In genomic region chr1:32817159-32817814, GRCh38 we compare ENCODE assay signal across 8 cellular contexts. TPM values are rescaled to one million over a fixed set of nuclear protein-coding genes. Genes with fewer than 3 reads are reported as not detected.
DNase-seq lines count a peak whose midpoint lies in the region; TF ChIP-seq lines count a peak whose summit lies in the region.

S100PBP (plus strand) TSS chr1:32817653; CDS start chr1:32826100, 8,447 bp downstream.
YARS1 (minus strand) TSS chr1:32817358; CDS start chr1:32817244, 114 bp downstream.

- peak within 1 kb of the TSS; percentile 88 for H3K4me2 ChIP-seq in MM.1S (ENCODE audit: low read depth, low read length)
- peak within 1 kb of the TSS; percentile 98 for H3K4me2 ChIP-seq in neural cell (ENCODE audit: low read length)

- TF ChIP-seq EP300 in neural cell (conservative IDR thresholded peaks at IDR 0.05; ENCODE audit: poor library complexity, severe bottlenecking) (peak; percentile 72), stomach (IDR thresholded peaks at IDR 0.05) (peak; percentile 62)

- no peaks in the 10 kb centered on the region for H3K27me3 ChIP-seq in HAP-1 (ENCODE audit: low read depth)
- no peaks in the 10 kb centered on the region for H3K27me3 ChIP-seq in MM.1S (replicated peaks; ENCODE audit: insufficient read depth, low read length)
- no peaks in the 10 kb centered on the region for H3K27me3 ChIP-seq in neural cell (ENCODE audit: insufficient read depth, low read depth, low read length)
- no peaks in the 10 kb centered on the region for H3K27me3 ChIP-seq in stomach

- H3K79me2 ChIP-seq in MM.1S (ENCODE audit: low read length): peaks cover 93% of the 10 kb centered on the region
- H3K79me2 ChIP-seq in neural cell (replicated peaks; ENCODE audit: insufficient read depth, low read length): peaks cover 48% of the 10 kb centered on the region

- H4K20me1 ChIP-seq in MM.1S (ENCODE audit: insufficient read depth, low read length) (peaks cover 13% of the 10 kb centered on the region), neural cell (ENCODE audit: insufficient read depth) (no peaks in the 10 kb centered on the region)

- H3K27ac ChIP-seq in MM.1S (ENCODE audit: low read length) (peak within 1 kb of the TSS; percentile 97), neural cell (ENCODE audit: low read length) (peak within 1 kb of the TSS; percentile 94), stomach (peak within 1 kb of the TSS; percentile 91 to 98 (median 97))

- TF ChIP-seq CTCF in MM.1S (IDR thresholded peaks at IDR 0.05; ENCODE audit: low read length) (no peak), neural cell (IDR thresholded peaks at IDR 0.05; ENCODE audit: poor library complexity, severe bottlenecking) (no peak), stomach (IDR thresholded peaks at IDR 0.05) (peak in 1 of 7 experiments; percentile 35)

- TF ChIP-seq POLR2A in stomach (IDR thresholded peaks at IDR 0.05): peak in 1 of 4 donors; percentile 30

- no peaks in the 10 kb centered on the region for H3K9me3 ChIP-seq in ES-I3 (ENCODE audit: control insufficient read depth, insufficient read depth, low read length)
- no peaks in the 10 kb centered on the region for H3K9me3 ChIP-seq in HAP-1
- H3K9me3 ChIP-seq in MM.1S (replicated peaks; ENCODE audit: insufficient read depth, low read length): no peaks in the 10 kb centered on the region
- H3K9me3 ChIP-seq in neural cell (ENCODE audit: low read length): no peaks in the 10 kb centered on the region
- no peaks in the 10 kb centered on the region for H3K9me3 ChIP-seq in stomach

- TF ChIP-seq RAD21 in neural cell (conservative IDR thresholded peaks at IDR 0.05): peak; percentile 47

- no peaks in the 10 kb centered on the region for H3K9me2 ChIP-seq in MM.1S (replicated peaks; ENCODE audit: insufficient read depth, low read length)
- no peaks in the 10 kb centered on the region for H3K9me2 ChIP-seq in neural cell (ENCODE audit: insufficient read depth, low read length)

- intact Hi-C loops in stomach (cut with DNase I; ENCODE audit: low total_unique reads): no loop called here

- H3K4me3 ChIP-seq in HAP-1 (peak within 1 kb of the TSS; percentile 93), MM.1S (ENCODE audit: low read length) (peak within 1 kb of the TSS; percentile 95), neural cell (ENCODE audit: low read length) (peak within 1 kb of the TSS; percentile 99), stomach (peak within 1 kb of the TSS; percentile 65 to 90 (median 82))

- H3F3A ChIP-seq in MM.1S (ENCODE audit: insufficient read depth, low read length) (peaks cover 20% of the 10 kb centered on the region), neural cell (ENCODE audit: insufficient read depth, low read length, poor library complexity, severe bottlenecking) (peaks cover 6% of the 10 kb centered on the region)

- H2AFZ ChIP-seq in MM.1S (ENCODE audit: low read length) (peak within 1 kb of the TSS; percentile 68), neural cell (ENCODE audit: low read depth, low read length) (peak within 1 kb of the TSS; percentile 93)

- WGBS in stomach, 5 donors: 0 to 1% (median 0%) methylated on average over 29 to 55 of the region's 55 CpGs

- H3K36me3 ChIP-seq in ES-I3 (ENCODE audit: insufficient read depth, low read length) (peaks cover 4% of the 10 kb centered on the region; the same call in 1 of the 2 replicates), HAP-1 (replicated peaks) (peaks cover 32% of the 10 kb centered on the region), MM.1S (replicated peaks; ENCODE audit: insufficient read depth, low read length) (0 out of 2 replicates have a peak, but pooled peaks cover 5% of the 10 kb centered on the region), neural cell (ENCODE audit: insufficient read depth, low read length) (no peaks in the 10 kb centered on the region), stomach (no peaks in the 10 kb centered on the region)

- peaks cover 4% of the 10 kb centered on the region for H3K4me1 ChIP-seq in ES-I3 (ENCODE audit: insufficient read depth, low read length)
- H3K4me1 ChIP-seq in HAP-1: peaks cover 16% of the 10 kb centered on the region
- peaks cover 30% of the 10 kb centered on the region for H3K4me1 ChIP-seq in MM.1S (ENCODE audit: low read length)
- peaks cover 32 to 72% (median 57%) of the 10 kb centered on the region in 4 donors for H3K4me1 ChIP-seq in stomach

- H3K9ac ChIP-seq in ES-I3 (ENCODE audit: low read depth, low read length) (peak within 1 kb of the TSS; percentile 95), MM.1S (ENCODE audit: low read length) (peak within 1 kb of the TSS; percentile 95), neural cell (ENCODE audit: low read length) (peak within 1 kb of the TSS; percentile 95)

- DNase-seq in HAP-1 (ENCODE audit: low spot score in 2 of 2) (peak; percentile 95 to 100), MM.1S (peak; percentile 98), SIG-M5 (lab: John Stamatoyannopoulos, UW) (peak; percentile 88), activated gamma-delta T cell (lab: John Stamatoyannopoulos, UW) (peak; percentile 98), fibroblast of the conjunctiva (ENCODE audit: low read depth) (peak; percentile 97), stomach (peak; percentile 100)

- in situ Hi-C loops in HAP-1 (cut with MboI; ENCODE audit: low sequenced_read_pairs): no loop called here

TF ChIP-seq in neural cell, 6 proteins besides CTCF, POLR2A, EP300 and RAD21:
- peak; percentile 99 for TF ChIP-seq MXI1 (conservative IDR thresholded peaks at IDR 0.05; ENCODE audit: poor library complexity, severe bottlenecking)
- no peak for TF ChIP-seq REST (IDR thresholded peaks at IDR 0.05; ENCODE audit: borderline replicate concordance)
- TF ChIP-seq POLR2AphosphoS5 (IDR thresholded peaks at IDR 0.05): peak; percentile 75
- no peak for TF ChIP-seq EZH2 (IDR thresholded peaks at IDR 0.05; ENCODE audit: borderline replicate concordance, insufficient read depth, low read length, poor library complexity, severe bottlenecking)
- TF ChIP-seq TAF1 (IDR thresholded peaks at IDR 0.05; ENCODE audit: low read depth): peak; percentile 94
- TF ChIP-seq SMC3 (conservative IDR thresholded peaks at IDR 0.05; ENCODE audit: poor library complexity): peak; percentile 60
TF ChIP-seq in neural cell: peak in this region for 4.

RNA-seq across cellular contexts. Expression of gene S100PBP, which starts in this region (rescaled TPM):
- polyA plus RNA-seq in neural cell (63.4 and 77.0 TPM in 2 replicates), stomach (1 to 10 TPM; 5.7 to 9.3 (median 6.7) TPM)
- 51.4 and 57.8 TPM in 2 replicates for polyA minus RNA-seq in neural cell
- 100 to 1,000 TPM in 1 of 5 donors, 10 to 100 TPM in 3, 1 to 10 TPM in 1; 2.9 to 253 (median 40.6) TPM for total RNA-seq in stomach

RNA-seq across cellular contexts. Expression of gene YARS1, which starts in this region (rescaled TPM):
- polyA plus RNA-seq in neural cell (40.1 and 49.4 TPM in 2 replicates), stomach (10 to 100 TPM; 44.5 to 53.0 (median 47.8) TPM)
- 49.0 and 51.6 TPM in 2 replicates for polyA minus RNA-seq in neural cell
- 10 to 100 TPM; 26.9 to 99.1 (median 64.4) TPM for total RNA-seq in stomach

Comparison
In these comparisons a context has a peak if more than half of its experiments do, and no peak if none do; other contexts are left out.
1. Peak in every context shown above with its lines: DNase-seq, H3K4me3 ChIP-seq and H3K27ac ChIP-seq.